21 cellular contexts compared by ENCODE assay signal in genomic region chr5:80688648-80689420, GRCh38.
"Had no signal": no experiment of that assay in that cellular context is flagged by ENCODE, and none has a peak within 500 bp of the region (broad histone marks: within the 10 kb centered on the region; RNA-seq: fewer than 3 reads in every experiment).

No MANE protein-coding gene starts in this region.

- H3K9me3 ChIP-seq: lower lobe of right lung, vagina had no signal

- H3K9me3 Mint-ChIP-seq: activated CD4-positive, alpha-beta memory T cell treated with anti-CD3 and anti-CD28 coated beads, Interleukin-2, amount 10 ng/mL, durations not matched to agents 7 days and 5 days; activated naive CD4-positive, alpha-beta T cell treated with anti-CD3 and anti-CD28 coated beads, Interleukin-2, amount 50 U/mL, for 24 hours; T-helper 2 cell treated with Interferon-gamma antibody and Interleukin-4, amounts not matched to agents 5 μg/mL and 100 μg/mL, for 36 hours had no signal

- H3K4me1 ChIP-seq: lower lobe of right lung, tibial nerve, vagina had no signal

- H3K36me3 ChIP-seq: cardiac muscle cell had no signal

- ATAC-seq: activated CD4-positive, alpha-beta T cell treated with anti-CD3 and anti-CD28 coated beads for 36 hours; activated CD8-positive, alpha-beta memory T cell treated with anti-CD3 and anti-CD28 coated beads, Interleukin-2, amount 10 ng/mL, durations not matched to agents 7 days and 5 days; left colon had no signal

- DNase-seq: activated CD4-positive, alpha-beta memory T cell treated with anti-CD3 and anti-CD28 coated beads, Interleukin-2, amount 10 ng/mL, durations not matched to agents 7 days and 5 days; activated CD4-positive, alpha-beta T cell treated with anti-CD3 and anti-CD28 coated beads for 36 hours; activated CD8-positive, alpha-beta memory T cell treated with anti-CD3 and anti-CD28 coated beads, Interleukin-2, amount 10 ng/mL, durations not matched to agents 7 days and 5 days; activated effector memory CD4-positive, alpha-beta T cell treated with Interleukin-2 at 50 U/mL for 16 hours; amygdala; dorsolateral prefrontal cortex; endodermal cell; foreskin fibroblast; islet precursor cell; left colon; lower lobe of right lung; occipital lobe; posterior cingulate gyrus; stimulated activated naive CD4-positive, alpha-beta T cell had no signal

- H3K4me1 Mint-ChIP-seq: endodermal cell had no signal

- H3K27me3 Mint-ChIP-seq: activated CD4-positive, alpha-beta memory T cell treated with anti-CD3 and anti-CD28 coated beads, Interleukin-2, amount 10 ng/mL, durations not matched to agents 7 days and 5 days; activated CD4-positive, alpha-beta T cell treated with anti-CD3 and anti-CD28 coated beads for 36 hours; activated CD8-positive, alpha-beta memory T cell treated with anti-CD3 and anti-CD28 coated beads, Interleukin-2, amount 10 ng/mL, durations not matched to agents 7 days and 5 days; activated naive CD4-positive, alpha-beta T cell treated with anti-CD3 and anti-CD28 coated beads, Interleukin-2, amount 50 U/mL, for 24 hours had no signal

- H3K27ac Mint-ChIP-seq: activated CD4-positive, alpha-beta memory T cell treated with anti-CD3 and anti-CD28 coated beads, Interleukin-2, amount 10 ng/mL, durations not matched to agents 7 days and 5 days; activated CD4-positive, alpha-beta T cell treated with anti-CD3 and anti-CD28 coated beads for 36 hours; activated naive CD4-positive, alpha-beta T cell treated with anti-CD3 and anti-CD28 coated beads, Interleukin-2, amount 50 U/mL, for 24 hours; endodermal cell; T-helper 2 cell treated with Interferon-gamma antibody and Interleukin-4, amounts not matched to agents 5 μg/mL and 100 μg/mL, for 36 hours had no signal

- H3K27me3 ChIP-seq: cardiac muscle cell, dorsolateral prefrontal cortex, hepatocyte, tibial nerve, vagina had no signal

- H3K27ac ChIP-seq: cardiac muscle cell, epithelial cell of prostate, hepatocyte, lower lobe of right lung, tibial nerve, vagina had no signal

- H3K4me3 Mint-ChIP-seq: activated CD4-positive, alpha-beta memory T cell treated with anti-CD3 and anti-CD28 coated beads, Interleukin-2, amount 10 ng/mL, durations not matched to agents 7 days and 5 days; activated CD4-positive, alpha-beta T cell treated with anti-CD3 and anti-CD28 coated beads for 36 hours; activated CD8-positive, alpha-beta memory T cell treated with anti-CD3 and anti-CD28 coated beads, Interleukin-2, amount 10 ng/mL, durations not matched to agents 7 days and 5 days; activated naive CD4-positive, alpha-beta T cell treated with anti-CD3 and anti-CD28 coated beads, Interleukin-2, amount 50 U/mL, for 24 hours; endodermal cell; T-helper 2 cell treated with Interferon-gamma antibody and Interleukin-4, amounts not matched to agents 5 μg/mL and 100 μg/mL, for 36 hours had no signal

- H3K4me3 ChIP-seq: cardiac muscle cell, dorsolateral prefrontal cortex, hepatocyte, lower lobe of right lung, tibial nerve, vagina had no signal
